ENCODE assay signal across 16 cellular contexts in genomic region chr6:3016473-3017280, GRCh38. TPM values are rescaled to one million over a fixed set of nuclear protein-coding genes. Genes with fewer than 3 reads are reported as not detected.
DNase-seq lines count a peak whose midpoint lies in the region; ATAC-seq and TF ChIP-seq lines count a peak whose summit lies in the region.
"Had no signal": no experiment of that assay in that cellular context is flagged by ENCODE, and none has a peak within 500 bp of the region (broad histone marks: within the 10 kb centered on the region; RNA-seq: fewer than 3 reads in every experiment).

No MANE protein-coding gene starts in this region.

- POLR2A ChIA-PET in RWPE1 (lab: Yijun Ruan, JAX; ENCODE audit: low non-redundant PET): no interaction called here

- no peak overlapping the region for H3K4me2 ChIP-seq in osteoblast (ENCODE audit: insufficient read depth, low read length)
- H3K4me2 ChIP-seq: BLaER1 had no signal

- TF ChIP-seq CTCF in RWPE1 (conservative IDR thresholded peaks at IDR 0.05; ENCODE audit: low read depth) (no peak), osteoblast (IDR thresholded peaks at IDR 0.05; ENCODE audit: extremely low read depth, low read depth, low read length) (no peak)

- H4K20me1 ChIP-seq in osteoblast (ENCODE audit: insufficient read depth, low read length): no peaks in the 10 kb centered on the region
- H4K20me1 ChIP-seq: BLaER1 had no signal

- H3K9me3 ChIP-seq in osteoblast (ENCODE audit: low read depth, low read length): peaks cover 3% of the 10 kb centered on the region

- peaks cover 3% of the 10 kb centered on the region for H3K79me2 ChIP-seq in osteoblast (ENCODE audit: insufficient read depth, low read length)

- H3K4me1 ChIP-seq in osteoblast (ENCODE audit: insufficient read depth, low read length): no peaks in the 10 kb centered on the region

- peaks cover 10% of the 10 kb centered on the region for H3K9me3 Mint-ChIP-seq in activated T-cell treated with anti-CD3 and anti-CD28 coated beads, Interleukin-2, amount 50 U/mL, for 24 hours
- peaks cover 8% of the 10 kb centered on the region for H3K9me3 Mint-ChIP-seq in activated T-cell treated with anti-CD3 and anti-CD28 coated beads, Interleukin-2, amount 50 U/mL, for 4 hours

- H3K4me3 ChIP-seq in osteoblast (ENCODE audit: insufficient read depth, low read length): no peak overlapping the region
- H3K4me3 ChIP-seq: BLaER1, GM12878 had no signal

- no peak for DNase-seq in activated T-cell treated with anti-CD3 and anti-CD28 coated beads, Interleukin-2, amount 50 U/mL, for 24 hours
- DNase-seq in activated T-cell treated with anti-CD3 and anti-CD28 coated beads, Interleukin-2, amount 50 U/mL, for 4 hours: no peak
- DNase-seq in RWPE1 (ENCODE audit: low spot score) (no peak), osteoblast (ENCODE audit: insufficient read length, low spot score, missing footprints) (peak; percentile 10), SK-N-DZ (ENCODE audit: low spot score) (no peak), SHP77 treated with DMSO at 0.1 percent for 48 hours (lab: John Stamatoyannopoulos, UW) (no peak)
- DNase-seq: 8988T; CD4-positive, alpha-beta memory T cell; DND-41; EL; HCEC 1CT; HFFc6 had no signal

- no peak overlapping the region for H2AFZ ChIP-seq in osteoblast (ENCODE audit: low read length)

- H3K27me3 ChIP-seq in osteoblast (ENCODE audit: insufficient read depth, low read length): no peaks in the 10 kb centered on the region
- H3K27me3 ChIP-seq: BLaER1 had no signal

- no peak for ATAC-seq in activated T-cell treated with anti-CD3 and anti-CD28 coated beads, Interleukin-2, amount 50 U/mL, for 4 hours
- no peak for ATAC-seq in HG03097 (IDR thresholded peaks at IDR 0.05; ENCODE audit: low FRiP score, unreplicated experiment)
- ATAC-seq: GM12878 had no signal

- no peak overlapping the region for H3K4me3 Mint-ChIP-seq in activated T-cell treated with anti-CD3 and anti-CD28 coated beads, Interleukin-2, amount 50 U/mL, for 24 hours
- no peak overlapping the region for H3K4me3 Mint-ChIP-seq in activated T-cell treated with anti-CD3 and anti-CD28 coated beads, Interleukin-2, amount 50 U/mL, for 4 hours
- H3K4me3 Mint-ChIP-seq: CD14-positive monocyte; CD4-positive, alpha-beta memory T cell; HFFc6 had no signal

- peaks cover 85% of the 10 kb centered on the region for H3K36me3 Mint-ChIP-seq in activated T-cell treated with anti-CD3 and anti-CD28 coated beads, Interleukin-2, amount 50 U/mL, for 24 hours (ENCODE audit: low read depth)
- peaks cover 38% of the 10 kb centered on the region for H3K36me3 Mint-ChIP-seq in activated T-cell treated with anti-CD3 and anti-CD28 coated beads, Interleukin-2, amount 50 U/mL, for 4 hours (ENCODE audit: insufficient read depth)

- peaks cover 27% of the 10 kb centered on the region for H3K4me1 Mint-ChIP-seq in activated T-cell treated with anti-CD3 and anti-CD28 coated beads, Interleukin-2, amount 50 U/mL, for 24 hours (ENCODE audit: low read depth)
- H3K4me1 Mint-ChIP-seq in activated T-cell treated with anti-CD3 and anti-CD28 coated beads, Interleukin-2, amount 50 U/mL, for 4 hours (ENCODE audit: low read depth): peaks cover 6% of the 10 kb centered on the region

- H3K36me3 ChIP-seq in osteoblast (ENCODE audit: insufficient read depth, low read length): peaks cover 18% of the 10 kb centered on the region

- peak overlapping the region; percentile 20 for H3K27ac Mint-ChIP-seq in activated T-cell treated with anti-CD3 and anti-CD28 coated beads, Interleukin-2, amount 50 U/mL, for 24 hours
- H3K27ac Mint-ChIP-seq: HFFc6 had no signal

- H3K27me3 Mint-ChIP-seq in activated T-cell treated with anti-CD3 and anti-CD28 coated beads, Interleukin-2, amount 50 U/mL, for 24 hours: no peaks in the 10 kb centered on the region
- H3K27me3 Mint-ChIP-seq in activated T-cell treated with anti-CD3 and anti-CD28 coated beads, Interleukin-2, amount 50 U/mL, for 4 hours (ENCODE audit: low read depth): no peaks in the 10 kb centered on the region
- H3K27me3 Mint-ChIP-seq: CD4-positive, alpha-beta memory T cell had no signal

- H3K27ac ChIP-seq in RWPE1 (peak overlapping the region; percentile 7; the same call in 1 of the 2 replicates), osteoblast (ENCODE audit: low read depth, low read length) (no peak overlapping the region)
- H3K27ac ChIP-seq: BLaER1 had no signal

- CTCF ChIA-PET in RWPE1 (lab: Yijun Ruan, JAX): no interaction called here

RNA-seq across cellular contexts. Expression of gene NQO2, which starts 17.0 kb away (rescaled TPM):
- 10 to 100 TPM; 35.5 to 41.8 (median 38.4) TPM for total RNA-seq in activated T-cell treated with anti-CD3 and anti-CD28 coated beads, Interleukin-2, amount 50 U/mL, for 4 hours
- 19.7 and 45.2 TPM in 2 replicates for total RNA-seq in osteoblast
- polyA plus RNA-seq in SK-N-DZ (2014; cell fraction: cytosol; rRNA removed): 5.3 and 5.4 TPM in 2 replicates
- 2.5 and 2.8 TPM in 2 replicates for polyA plus RNA-seq in SK-N-DZ (2014; cell fraction: nucleus; rRNA removed)

RNA-seq across cellular contexts. Expression of gene SERPINB6, which starts 45.3 kb away (rescaled TPM):
- total RNA-seq in activated T-cell treated with anti-CD3 and anti-CD28 coated beads, Interleukin-2, amount 50 U/mL, for 4 hours: 10 to 100 TPM; 14.9 to 15.9 (median 15.3) TPM
- 80.7 and 83.2 TPM in 2 replicates for total RNA-seq in osteoblast
- 24.6 and 26.2 TPM in 2 replicates for polyA plus RNA-seq in SK-N-DZ (2014; cell fraction: cytosol; rRNA removed)
- polyA plus RNA-seq in SK-N-DZ (2014; cell fraction: nucleus; rRNA removed): 22.0 and 25.7 TPM in 2 replicates

RNA-seq across cellular contexts. Expression of gene RIPK1, which starts 51.6 kb away (rescaled TPM):
- total RNA-seq in activated T-cell treated with anti-CD3 and anti-CD28 coated beads, Interleukin-2, amount 50 U/mL, for 4 hours: 10 to 100 TPM; 16.5 to 17.4 (median 16.6) TPM
- total RNA-seq in osteoblast: 28.0 and 29.3 TPM in 2 replicates
- polyA plus RNA-seq in SK-N-DZ (2014; cell fraction: cytosol; rRNA removed): 2.3 and 3.1 TPM in 2 replicates
- polyA plus RNA-seq in SK-N-DZ (2014; cell fraction: nucleus; rRNA removed): 2.6 and 3.3 TPM in 2 replicates
